Comparison of ENCODE assay signal across 3 cellular contexts in genomic region chr13:37037231-37037630, GRCh38.
"Had no signal": no experiment of that assay in that cellular context is flagged by ENCODE, and none has a peak within 500 bp of the region (broad histone marks: within the 10 kb centered on the region; RNA-seq: fewer than 3 reads in every experiment).

No MANE protein-coding gene starts in this region.

- H3K4me3 ChIP-seq: GM12878 had no signal

- ATAC-seq: GM12878 had no signal

- DNase-seq: GDM1, GF-D8 had no signal
